Comparison of ENCODE assay signal across 23 cellular contexts in genomic region chr2:100907832-100908231, GRCh38.
DNase-seq lines count a peak whose midpoint lies in the region; ATAC-seq and TF ChIP-seq lines count a peak whose summit lies in the region.
"Had no signal": no experiment of that assay in that cellular context is flagged by ENCODE, and none has a peak within 500 bp of the region (broad histone marks: within the 10 kb centered on the region; RNA-seq: fewer than 3 reads in every experiment).

No MANE protein-coding gene starts in this region.

- H3K4me1 Mint-ChIP-seq in activated CD8-positive, alpha-beta memory T cell treated with anti-CD3 and anti-CD28 coated beads, Interleukin-2, amount 10 ng/mL, durations not matched to agents 7 days and 5 days, result peaks cover 4% of the 10 kb centered on the region
- H3K4me1 Mint-ChIP-seq in endothelial cell (ENCODE audit: unreplicated experiment), result peaks cover 53% of the 10 kb centered on the region
- H3K4me1 Mint-ChIP-seq in stimulated activated naive B cell treated with anti-CD40 and anti-IgM and Interleukin-4, amounts not matched to agents 10 μg/mL and 1 μg/mL and 100 μg/mL, for 72 hours, result no peaks in the 10 kb centered on the region
- H3K4me1 Mint-ChIP-seq: CD14-positive monocyte had no signal

- no peak for ATAC-seq in activated CD8-positive, alpha-beta memory T cell treated with anti-CD3 and anti-CD28 coated beads, Interleukin-2, amount 10 ng/mL, durations not matched to agents 7 days and 5 days
- ATAC-seq in sciatic nerve, result peak; percentile 55
- ATAC-seq in GM21515 (IDR thresholded peaks at IDR 0.05; ENCODE audit: unreplicated experiment), result no peak
- ATAC-seq in stimulated activated naive B cell treated with anti-CD40 and anti-IgM and Interleukin-4, amounts not matched to agents 10 μg/mL and 1 μg/mL and 100 μg/mL, for 72 hours (replicated peaks), result no peak

- peaks cover 18% of the 10 kb centered on the region for H3K27me3 Mint-ChIP-seq in activated CD8-positive, alpha-beta memory T cell treated with anti-CD3 and anti-CD28 coated beads, Interleukin-2, amount 10 ng/mL, durations not matched to agents 7 days and 5 days
- H3K27me3 Mint-ChIP-seq in endothelial cell (ENCODE audit: unreplicated experiment), result peaks cover 5% of the 10 kb centered on the region
- peaks cover 31% of the 10 kb centered on the region in 2 donors for H3K27me3 Mint-ChIP-seq in stimulated activated naive B cell treated with anti-CD40 and anti-IgM and Interleukin-4, amounts not matched to agents 10 μg/mL and 1 μg/mL and 100 μg/mL, for 72 hours

- in situ Hi-C loops in SK-MEL-5 (cut with HindIII; ENCODE audit: low pct_unique_long_range_greater_than_20kb, low sequenced_read_pairs), result no loop called here

- peak; percentile 38 for DNase-seq in activated CD8-positive, alpha-beta memory T cell treated with anti-CD3 and anti-CD28 coated beads, Interleukin-2, amount 10 ng/mL, durations not matched to agents 7 days and 5 days
- DNase-seq in activated CD8-positive, alpha-beta memory T cell treated with anti-CD3 and anti-CD28 coated beads for 24 hours, result no peak
- DNase-seq in SK-MEL-5 (ENCODE audit: low read depth, low spot score) (peak; percentile 47), endothelial cell (ENCODE audit: low spot score) (no peak), sciatic nerve (ENCODE audit: low spot score) (no peak)
- DNase-seq in stimulated activated naive B cell treated with anti-CD40 and anti-IgM and Interleukin-4, amounts not matched to agents 10 μg/mL and 1 μg/mL and 100 μg/mL, for 72 hours, result no peak
- DNase-seq: ACHN, BE2C, Calu3, DMS79 treated with DMSO at 0.1 percent for 48 hours, HCEC 1CT, NCI-H1092, NCI-H1417 treated with DMSO at 0.1 percent for 48 hours, NCI-H1694 treated with DMSO at 0.1 percent for 48 hours, NCI-H2081, NCI-H2227 treated with DMSO at 0.1 percent for 48 hours, NCI-H69, Right ventricle myocardium superior, RPMI8226 had no signal

- intact Hi-C loops in sciatic nerve (cut with DNase I), result no loop called here

- no peak overlapping the region for H3K27ac Mint-ChIP-seq in activated CD8-positive, alpha-beta memory T cell treated with anti-CD3 and anti-CD28 coated beads, Interleukin-2, amount 10 ng/mL, durations not matched to agents 7 days and 5 days
- H3K27ac Mint-ChIP-seq in endothelial cell (ENCODE audit: unreplicated experiment), result no peak overlapping the region
- H3K27ac Mint-ChIP-seq in stimulated activated naive B cell treated with anti-CD40 and anti-IgM and Interleukin-4, amounts not matched to agents 10 μg/mL and 1 μg/mL and 100 μg/mL, for 72 hours, result no peak overlapping the region
- H3K27ac Mint-ChIP-seq: CD14-positive monocyte; CD8-positive, alpha-beta memory T cell; IgD-negative memory B cell had no signal

- H3K9me3 Mint-ChIP-seq in activated CD8-positive, alpha-beta memory T cell treated with anti-CD3 and anti-CD28 coated beads, Interleukin-2, amount 10 ng/mL, durations not matched to agents 7 days and 5 days (ENCODE audit: low read depth), result no peaks in the 10 kb centered on the region
- no peaks in the 10 kb centered on the region for H3K9me3 Mint-ChIP-seq in endothelial cell (ENCODE audit: unreplicated experiment)
- H3K9me3 Mint-ChIP-seq in stimulated activated naive B cell treated with anti-CD40 and anti-IgM and Interleukin-4, amounts not matched to agents 10 μg/mL and 1 μg/mL and 100 μg/mL, for 72 hours, result no peaks in the 10 kb centered on the region
- H3K9me3 Mint-ChIP-seq: CD8-positive, alpha-beta memory T cell; IgD-negative memory B cell had no signal

- no peaks in the 10 kb centered on the region for H3K36me3 Mint-ChIP-seq in activated CD8-positive, alpha-beta memory T cell treated with anti-CD3 and anti-CD28 coated beads, Interleukin-2, amount 10 ng/mL, durations not matched to agents 7 days and 5 days
- H3K36me3 Mint-ChIP-seq in endothelial cell (ENCODE audit: low read depth, unreplicated experiment), result peaks cover 46% of the 10 kb centered on the region
- no peaks in the 10 kb centered on the region for H3K36me3 Mint-ChIP-seq in stimulated activated naive B cell treated with anti-CD40 and anti-IgM and Interleukin-4, amounts not matched to agents 10 μg/mL and 1 μg/mL and 100 μg/mL, for 72 hours
- H3K36me3 Mint-ChIP-seq: CD14-positive monocyte; CD8-positive, alpha-beta memory T cell; IgD-negative memory B cell had no signal

- no peak overlapping the region for H3K4me3 Mint-ChIP-seq in activated CD8-positive, alpha-beta memory T cell treated with anti-CD3 and anti-CD28 coated beads, Interleukin-2, amount 10 ng/mL, durations not matched to agents 7 days and 5 days
- H3K4me3 Mint-ChIP-seq in endothelial cell (ENCODE audit: unreplicated experiment), result peak overlapping the region; percentile 47
- no peak overlapping the region for H3K4me3 Mint-ChIP-seq in stimulated activated naive B cell treated with anti-CD40 and anti-IgM and Interleukin-4, amounts not matched to agents 10 μg/mL and 1 μg/mL and 100 μg/mL, for 72 hours
- H3K4me3 Mint-ChIP-seq: CD14-positive monocyte had no signal

- CTCF ChIA-PET in activated CD8-positive, alpha-beta memory T cell treated with anti-CD3 and anti-CD28 coated beads, Interleukin-2, amount 10 ng/mL, durations not matched to agents 7 days and 5 days (lab: Charles Lee), result interaction anchor here (1.4 kb wide), 1 partner anchor 11 kb away, joined by 3 read pairs; no protein-coding TSS in a partner anchor

- no peak for TF ChIP-seq CTCF in endothelial cell (IDR thresholded peaks at IDR 0.05; ENCODE audit: unreplicated experiment)

Comparison
In these comparisons a context has a peak if more than half of its experiments do, and no peak if none do; other contexts are left out.
1. DNase-seq: peak in activated CD8-positive, alpha-beta memory T cell treated with anti-CD3 and anti-CD28 coated beads, Interleukin-2, amount 10 ng/mL, durations not matched to agents 7 days and 5 days (single experiment) and SK-MEL-5 (single experiment); none in activated CD8-positive, alpha-beta memory T cell treated with anti-CD3 and anti-CD28 coated beads for 24 hours (single experiment), endothelial cell (single experiment), sciatic nerve (single experiment) and stimulated activated naive B cell treated with anti-CD40 and anti-IgM and Interleukin-4, amounts not matched to agents 10 μg/mL and 1 μg/mL and 100 μg/mL, for 72 hours (single experiment).